8 cellular contexts compared by ENCODE assay signal in genomic region chr5:149550267-149550582, GRCh38. TPM values are rescaled to one million over a fixed set of nuclear protein-coding genes. Genes with fewer than 3 reads are reported as not detected.
A peak's percentile ranks its signal among the peaks of the same experiment; 100 is the strongest.
DNase-seq lines count a peak whose midpoint lies in the region; ATAC-seq and TF ChIP-seq lines count a peak whose summit lies in the region.

No MANE protein-coding gene starts in this region.

- H3K9me3 Mint-ChIP-seq in WTC11 = no peaks in the 10 kb centered on the region

- no peaks in the 10 kb centered on the region for H3K9me3 ChIP-seq in heart right ventricle

- H3K4me1 ChIP-seq in heart right ventricle = peaks cover 7 to 58% (median 52%) of the 10 kb centered on the region in 9 donors

- H3K4me3 ChIP-seq in heart right ventricle (peak overlapping the region; percentile 53 to 99 (median 84)), fibroblast of villous mesenchyme (ENCODE audit: low read depth, low read length) (peak overlapping the region; percentile 100)

- H3K27ac Mint-ChIP-seq in WTC11 = peak overlapping the region; percentile 99

- WGBS in heart right ventricle, 2 donors = 0 to 1% methylated on average over 12 of the region's 12 CpGs

- peak overlapping the region; percentile 98 for H3K4me3 Mint-ChIP-seq in WTC11

- H3K27me3 Mint-ChIP-seq in WTC11 (ENCODE audit: low read depth) = no peaks in the 10 kb centered on the region

- ATAC-seq in heart right ventricle (no peak), Right ventricle myocardium superior (ENCODE audit: poor library complexity) (no peak), WTC11 (no peak), GM21723 (IDR thresholded peaks at IDR 0.05; ENCODE audit: unreplicated experiment) (no peak)

- intact Hi-C loops in heart right ventricle (cut with DNase I) = loop anchor here in 7 of 10 donors (2.0 to 10.0 kb wide), 7 partner anchors 33 to 108 kb away; no protein-coding TSS in a partner anchor
- intact Hi-C loops in Right ventricle myocardium superior (cut with DNase I) = loop anchor here (2.0 kb wide), 1 partner anchor 107 kb away; no protein-coding TSS in a partner anchor

- peaks cover 49% of the 10 kb centered on the region for H3K36me3 Mint-ChIP-seq in WTC11

- H3K27ac ChIP-seq in heart right ventricle = peak overlapping the region; percentile 88 to 100 (median 99)

- peaks cover 0 to 47% (median 12%) of the 10 kb centered on the region in 9 donors for H3K36me3 ChIP-seq in heart right ventricle

- TF ChIP-seq CTCF in heart right ventricle (IDR thresholded peaks at IDR 0.05) = no peak
- TF ChIP-seq CTCF in WTC11 (IDR thresholded peaks at IDR 0.05) = no peak
- no peak for TF ChIP-seq CTCF in fibroblast of villous mesenchyme (IDR thresholded peaks at IDR 0.05; ENCODE audit: insufficient read depth, low read depth, low read length)

- DNase-seq in heart right ventricle (no peak), Right ventricle myocardium superior (no peak), WTC11 (ENCODE audit: low spot score) (no peak), fibroblast of villous mesenchyme (ENCODE audit: low read depth) (peak; percentile 73), renal cortical epithelial cell (ENCODE audit: low read depth) (peak; percentile 76), NCI-H1105 treated with DMSO at 0.1 percent for 48 hours (lab: John Stamatoyannopoulos, UW) (no peak), iPS-NIHi7 (ENCODE audit: extremely low spot score) (no peak)

- H3K27me3 ChIP-seq in heart right ventricle = no peaks in the 10 kb centered on the region

- POLR2A ChIA-PET in WTC11 (lab: Charles Lee) = interaction anchor here (0.7 to 2.0 kb wide), 4 partner anchors 11 to 110 kb away, joined by 3 to 5 read pairs (median 4); no protein-coding TSS in a partner anchor

- peaks cover 43% of the 10 kb centered on the region for H3K4me1 Mint-ChIP-seq in WTC11

- CTCF ChIA-PET in WTC11 (lab: Charles Lee) = interaction anchor here (0.7 to 2.7 kb wide), 6 partner anchors 12 to 116 kb away, joined by 3 to 22 read pairs (median 4); no protein-coding TSS in a partner anchor

TF ChIP-seq in WTC11, 78 proteins besides CTCF, POLR2A, EP300 and RAD21:
- TF ChIP-seq GTF2I (CRISPR knock-in tag; conservative IDR thresholded peaks at IDR 0.05) = no peak
- TF ChIP-seq CREB1 (CRISPR knock-in tag; IDR thresholded peaks at IDR 0.05) = no peak
- no peak for TF ChIP-seq E2F4 (CRISPR knock-in tag; IDR thresholded peaks at IDR 0.05; ENCODE audit: borderline replicate concordance, low read depth)
- TF ChIP-seq USF2 (CRISPR knock-in tag; IDR thresholded peaks at IDR 0.05) = no peak
- no peak for TF ChIP-seq NFE2L1 (CRISPR knock-in tag; IDR thresholded peaks at IDR 0.05)
- no peak for TF ChIP-seq NR2C2 (CRISPR knock-in tag; IDR thresholded peaks at IDR 0.05)
- no peak for TF ChIP-seq ATF3 (CRISPR knock-in tag; conservative IDR thresholded peaks at IDR 0.05)
- TF ChIP-seq OVOL2 (CRISPR knock-in tag; IDR thresholded peaks at IDR 0.05; ENCODE audit: borderline replicate concordance) = no peak
- no peak for TF ChIP-seq JAZF1 (CRISPR knock-in tag; IDR thresholded peaks at IDR 0.05)
- no peak for TF ChIP-seq ETV6 (CRISPR knock-in tag; IDR thresholded peaks at IDR 0.05)
- no peak for TF ChIP-seq KAT7 (CRISPR knock-in tag; IDR thresholded peaks at IDR 0.05; ENCODE audit: borderline replicate concordance)
- TF ChIP-seq FOXP4 (CRISPR knock-in tag; IDR thresholded peaks at IDR 0.05) = no peak
- TF ChIP-seq PRRX2 (CRISPR knock-in tag; IDR thresholded peaks at IDR 0.05) = no peak

RNA-seq across cellular contexts. Expression of gene CSNK1A1, which starts 1.0 kb away (rescaled TPM):
- 100 to 1,000 TPM; 174 to 363 (median 224) TPM for total RNA-seq in heart right ventricle
- 10 to 100 TPM; 47.9 to 76.0 TPM for polyA plus RNA-seq in heart right ventricle
- total RNA-seq in Right ventricle myocardium superior = 191 TPM
- 265 to 276 TPM (median 269 TPM) in 3 replicates for total RNA-seq in WTC11 (2021)
- total RNA-seq in fibroblast of villous mesenchyme = 386 and 487 TPM in 2 replicates
- total RNA-seq in renal cortical epithelial cell = 316 and 512 TPM in 2 replicates

RNA-seq across cellular contexts. Expression of gene ARHGEF37, which starts 31.1 kb away (rescaled TPM):
- total RNA-seq in heart right ventricle (10 to 100 TPM; 13.1 to 31.8 (median 18.3) TPM), Right ventricle myocardium superior (32.9 TPM), WTC11 (2021) (0.66 to 1.1 TPM (median 0.71 TPM) in 3 replicates), fibroblast of villous mesenchyme (0.43 and 0.64 TPM in 2 replicates), renal cortical epithelial cell (10.2 and 10.8 TPM in 2 replicates)
- 10 to 100 TPM in 1 of 2 donors, 1 to 10 TPM in 1; 4.5 to 10.1 TPM for polyA plus RNA-seq in heart right ventricle

Comparison
In these comparisons a context has a peak if more than half of its experiments do, and no peak if none do; other contexts are left out.
1. DNase-seq: peak in fibroblast of villous mesenchyme (single experiment) and renal cortical epithelial cell (single experiment); none in heart right ventricle (0 of 2), Right ventricle myocardium superior (single experiment), WTC11 (single experiment), NCI-H1105 treated with DMSO at 0.1 percent for 48 hours (single experiment) and iPS-NIHi7 (single experiment).